ENCODE assay signal across 32 cellular contexts in genomic region chr2:84811839-84812238, GRCh38.
"Had no signal": no experiment of that assay in that cellular context is flagged by ENCODE, and none has a peak within 500 bp of the region (broad histone marks: within the 10 kb centered on the region; RNA-seq: fewer than 3 reads in every experiment).

No MANE protein-coding gene starts in this region.

- H3K27ac Mint-ChIP-seq: activated B cell treated with CpG ODN at 0.5 μM for 24 hours; activated CD8-positive, alpha-beta T cell treated with anti-CD3 and anti-CD28 coated beads for 36 hours; activated naive CD4-positive, alpha-beta T cell treated with anti-CD3 and anti-CD28 coated beads for 36 hours; activated naive CD8-positive, alpha-beta T cell; T-cell; T-helper 1 cell treated with Interleukin-12 subunit alpha and Interleukin-12 subunit beta and Interleukin-4 antibody, amounts not matched to agents 30 μg/mL and 1 μg/mL, for 36 hours; T-helper 2 cell treated with Interferon-gamma antibody and Interleukin-4, amounts not matched to agents 5 μg/mL and 100 μg/mL, for 36 hours had no signal

- H3K4me1 ChIP-seq: esophagus muscularis mucosa, foreskin keratinocyte, gastrocnemius medialis had no signal

- DNase-seq: activated B cell treated with CpG ODN at 0.5 μM for 24 hours; activated CD4-positive, alpha-beta T cell treated with anti-CD3 and anti-CD28 coated beads for 48 hours; activated CD4-positive, alpha-beta T cell treated with anti-CD3 and anti-CD28 coated beads, Interleukin-2, amount 50 U/mL, for 1 hour; activated CD4-positive, alpha-beta T cell treated with anti-CD3 and anti-CD28 coated beads, Interleukin-2, amount 50 U/mL, for 48 hours; activated CD8-positive, alpha-beta memory T cell treated with anti-CD3 and anti-CD28 coated beads for 24 hours; activated CD8-positive, alpha-beta memory T cell treated with anti-CD3 and anti-CD28 coated beads, Interleukin-2, amount 50 U/mL, for 4 hours; activated CD8-positive, alpha-beta T cell treated with anti-CD3 and anti-CD28 coated beads for 36 hours; activated gamma-delta T cell; activated naive CD4-positive, alpha-beta T cell treated with anti-CD3 and anti-CD28 coated beads for 36 hours; activated T-cell treated with anti-CD3 and anti-CD28 coated beads, Interleukin-2, amount 50 U/mL, for 1 hour; activated T-cell treated with anti-CD3 and anti-CD28 coated beads, Interleukin-2, amount 50 U/mL, for 48 hours; amniotic stem cell; anterior cingulate cortex; brain microvascular endothelial cell; cortex of kidney; dermis blood vessel endothelial cell; effector CD4-positive, alpha-beta T cell; effector memory CD8-positive, alpha-beta T cell; erythroblast; foreskin keratinocyte; gastrocnemius medialis; glutamatergic neuron; heart left ventricle; T-cell; T1000; WERI-Rb-1 had no signal

- H3K36me3 ChIP-seq: brain microvascular endothelial cell, esophagus muscularis mucosa, gastrocnemius medialis, heart left ventricle, WERI-Rb-1 had no signal

- H3K9me3 Mint-ChIP-seq: activated B cell treated with CpG ODN at 0.5 μM for 24 hours; activated CD8-positive, alpha-beta T cell treated with anti-CD3 and anti-CD28 coated beads for 36 hours; activated naive CD4-positive, alpha-beta T cell treated with anti-CD3 and anti-CD28 coated beads for 36 hours; central memory CD8-positive, alpha-beta T cell; T-helper 1 cell treated with Interleukin-12 subunit alpha and Interleukin-12 subunit beta and Interleukin-4 antibody, amounts not matched to agents 30 μg/mL and 1 μg/mL, for 36 hours; T-helper 2 cell treated with Interferon-gamma antibody and Interleukin-4, amounts not matched to agents 5 μg/mL and 100 μg/mL, for 36 hours had no signal

- ATAC-seq: activated CD4-positive, CD25-positive, alpha-beta regulatory T cell treated with anti-CD3 and anti-CD28 coated beads, Interleukin-2, amount 50 U/mL, for 24 hours; activated CD8-positive, alpha-beta T cell treated with anti-CD3 and anti-CD28 coated beads for 36 hours; effector memory CD8-positive, alpha-beta T cell; foreskin keratinocyte; gastrocnemius medialis; heart left ventricle; T-cell had no signal

- H3K4me3 Mint-ChIP-seq: activated B cell treated with CpG ODN at 0.5 μM for 24 hours; activated CD8-positive, alpha-beta T cell treated with anti-CD3 and anti-CD28 coated beads for 36 hours; activated naive CD4-positive, alpha-beta T cell treated with anti-CD3 and anti-CD28 coated beads for 36 hours; activated naive CD8-positive, alpha-beta T cell; central memory CD8-positive, alpha-beta T cell; effector memory CD8-positive, alpha-beta T cell; T-cell; T-helper 1 cell treated with Interleukin-12 subunit alpha and Interleukin-12 subunit beta and Interleukin-4 antibody, amounts not matched to agents 30 μg/mL and 1 μg/mL, for 36 hours; T-helper 2 cell treated with Interferon-gamma antibody and Interleukin-4, amounts not matched to agents 5 μg/mL and 100 μg/mL, for 36 hours had no signal

- H3K27me3 Mint-ChIP-seq: activated CD8-positive, alpha-beta T cell treated with anti-CD3 and anti-CD28 coated beads for 36 hours; activated naive CD8-positive, alpha-beta T cell; central memory CD8-positive, alpha-beta T cell; effector memory CD8-positive, alpha-beta T cell; T-cell had no signal

- H3K27ac ChIP-seq: brain microvascular endothelial cell, esophagus muscularis mucosa, foreskin keratinocyte, gastrocnemius medialis, heart left ventricle, WERI-Rb-1 had no signal

- H3K9me3 ChIP-seq: esophagus muscularis mucosa, gastrocnemius medialis, heart left ventricle had no signal

- H3K4me3 ChIP-seq: esophagus muscularis mucosa, gastrocnemius medialis, heart left ventricle had no signal
